Comparison of ENCODE assay signal across 19 cellular contexts in the genomic region with DNA sequence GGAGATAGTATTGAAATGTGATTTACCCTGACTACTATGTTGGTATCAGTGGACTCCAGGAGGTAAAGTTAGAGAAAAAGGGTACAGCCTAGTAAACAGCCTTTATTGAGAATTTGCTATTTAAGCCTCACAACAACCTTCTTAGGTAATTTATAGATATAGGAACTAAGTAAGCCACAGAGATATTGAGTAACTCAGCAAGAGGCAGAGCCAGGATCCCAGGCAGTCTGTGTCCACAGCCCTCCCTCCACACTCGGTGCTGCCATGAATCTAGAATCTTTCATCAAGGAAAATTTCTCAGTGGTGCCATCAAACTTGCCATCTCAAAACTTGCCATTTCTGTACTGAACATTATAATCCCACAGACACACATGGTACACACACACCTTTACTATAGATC.
DNase-seq lines count a peak whose midpoint lies in the region; ATAC-seq, FAIRE-seq and TF ChIP-seq lines count a peak whose summit lies in the region.
"Had no signal": no experiment of that assay in that cellular context is flagged by ENCODE, and none has a peak within 500 bp of the region (broad histone marks: within the 10 kb centered on the region; RNA-seq: fewer than 3 reads in every experiment).

No MANE protein-coding gene starts in this region.

- H3K9me3 Mint-ChIP-seq in activated naive CD8-positive, alpha-beta T cell (ENCODE audit: low read depth), result no peaks in the 10 kb centered on the region
- no peaks in the 10 kb centered on the region for H3K9me3 Mint-ChIP-seq in activated naive CD8-positive, alpha-beta T cell treated with anti-CD3 and anti-CD28 coated beads, Interleukin-2, amount 50 U/mL, for 24 hours
- no peaks in the 10 kb centered on the region for H3K9me3 Mint-ChIP-seq in activated CD4-positive, alpha-beta T cell treated with anti-CD3 and anti-CD28 coated beads, Interleukin-2, amount 10 ng/mL, durations not matched to agents 24 days and 14 days
- H3K9me3 Mint-ChIP-seq: GM23338; T-helper 1 cell treated with Interleukin-12 subunit alpha and Interleukin-12 subunit beta and Interleukin-4 antibody, amounts not matched to agents 30 μg/mL and 1 μg/mL, for 36 hours had no signal

- H3K4me3 ChIP-seq in NB4 (ENCODE audit: low read depth, low read length), result no peak overlapping the region
- H3K4me3 ChIP-seq: GM23338, HAP-1, SJSA1 had no signal

- FAIRE-seq in RCC 7860 (lab: Jason Lieb, UNC), result no peak

- DNase-seq in activated naive CD8-positive, alpha-beta T cell treated with anti-CD3 and anti-CD28 coated beads, Interleukin-2, amount 50 U/mL, for 24 hours, result no peak
- DNase-seq in NB4 (ENCODE audit: low read depth), result peak; percentile 7
- DNase-seq in SKM-1 treated with dmso at 0.1 percent for 144 hours (lab: John Stamatoyannopoulos, UW; ENCODE audit: unreplicated experiment), result peak; percentile 37
- no peak for DNase-seq in activated CD4-positive, alpha-beta T cell treated with anti-CD3 and anti-CD28 coated beads, Interleukin-2, amount 10 ng/mL, durations not matched to agents 24 days and 14 days
- DNase-seq in RCC 7860 (ENCODE audit: low spot score), result no peak
- DNase-seq: 8988T, DMS79, KG1, NCI-H1417, NCI-H1694 treated with DMSO at 0.1 percent for 48 hours, NCI-H446, NCI-H526 had no signal

- no peak overlapping the region for H3K4me3 Mint-ChIP-seq in activated naive CD8-positive, alpha-beta T cell
- no peak overlapping the region for H3K4me3 Mint-ChIP-seq in activated naive CD8-positive, alpha-beta T cell treated with anti-CD3 and anti-CD28 coated beads, Interleukin-2, amount 50 U/mL, for 24 hours
- H3K4me3 Mint-ChIP-seq in activated CD4-positive, alpha-beta T cell treated with anti-CD3 and anti-CD28 coated beads, Interleukin-2, amount 10 ng/mL, durations not matched to agents 24 days and 14 days, result no peak overlapping the region
- H3K4me3 Mint-ChIP-seq: GM23338; T-helper 1 cell treated with Interleukin-12 subunit alpha and Interleukin-12 subunit beta and Interleukin-4 antibody, amounts not matched to agents 30 μg/mL and 1 μg/mL, for 36 hours had no signal

- intact Hi-C loops in activated CD4-positive, alpha-beta T cell treated with anti-CD3 and anti-CD28 coated beads, Interleukin-2, amount 10 ng/mL, durations not matched to agents 24 days and 14 days (cut with micrococcal nuclease), result no loop called here

- TF ChIP-seq CTCF in NB4 (IDR thresholded peaks at IDR 0.05; ENCODE audit: low read depth, low read length), result no peak

- no peak for TF ChIP-seq POLR2A in NB4 (IDR thresholded peaks at IDR 0.05; ENCODE audit: extremely low read depth, insufficient read length)

- peaks cover 12% of the 10 kb centered on the region for H3K36me3 Mint-ChIP-seq in activated naive CD8-positive, alpha-beta T cell
- H3K36me3 Mint-ChIP-seq in activated naive CD8-positive, alpha-beta T cell treated with anti-CD3 and anti-CD28 coated beads, Interleukin-2, amount 50 U/mL, for 24 hours (ENCODE audit: low read depth), result peaks cover 18% of the 10 kb centered on the region
- peaks cover 14% of the 10 kb centered on the region for H3K36me3 Mint-ChIP-seq in activated CD4-positive, alpha-beta T cell treated with anti-CD3 and anti-CD28 coated beads, Interleukin-2, amount 10 ng/mL, durations not matched to agents 24 days and 14 days (ENCODE audit: low read depth)

- peak overlapping the region; percentile 0 for H3K27ac Mint-ChIP-seq in activated naive CD8-positive, alpha-beta T cell
- no peak overlapping the region for H3K27ac Mint-ChIP-seq in activated naive CD8-positive, alpha-beta T cell treated with anti-CD3 and anti-CD28 coated beads, Interleukin-2, amount 50 U/mL, for 24 hours
- H3K27ac Mint-ChIP-seq in activated CD4-positive, alpha-beta T cell treated with anti-CD3 and anti-CD28 coated beads, Interleukin-2, amount 10 ng/mL, durations not matched to agents 24 days and 14 days, result no peak overlapping the region
- H3K27ac Mint-ChIP-seq: GM23338; T-helper 1 cell treated with Interleukin-12 subunit alpha and Interleukin-12 subunit beta and Interleukin-4 antibody, amounts not matched to agents 30 μg/mL and 1 μg/mL, for 36 hours had no signal

- ATAC-seq in activated naive CD8-positive, alpha-beta T cell treated with anti-CD3 and anti-CD28 coated beads, Interleukin-2, amount 50 U/mL, for 24 hours, result no peak
- no peak for ATAC-seq in HG03521 (IDR thresholded peaks at IDR 0.05; ENCODE audit: unreplicated experiment)
- ATAC-seq: GM23338, Panc1 had no signal

- peaks cover under 1% of the 10 kb centered on the region for H3K4me1 Mint-ChIP-seq in activated naive CD8-positive, alpha-beta T cell (ENCODE audit: low read depth)
- H3K4me1 Mint-ChIP-seq in activated naive CD8-positive, alpha-beta T cell treated with anti-CD3 and anti-CD28 coated beads, Interleukin-2, amount 50 U/mL, for 24 hours, result peaks cover 1% of the 10 kb centered on the region
- H3K4me1 Mint-ChIP-seq in activated CD4-positive, alpha-beta T cell treated with anti-CD3 and anti-CD28 coated beads, Interleukin-2, amount 10 ng/mL, durations not matched to agents 24 days and 14 days, result peaks cover under 1% of the 10 kb centered on the region

- no peaks in the 10 kb centered on the region for H3K27me3 Mint-ChIP-seq in activated naive CD8-positive, alpha-beta T cell
- H3K27me3 Mint-ChIP-seq in activated naive CD8-positive, alpha-beta T cell treated with anti-CD3 and anti-CD28 coated beads, Interleukin-2, amount 50 U/mL, for 24 hours, result no peaks in the 10 kb centered on the region
- H3K27me3 Mint-ChIP-seq in activated CD4-positive, alpha-beta T cell treated with anti-CD3 and anti-CD28 coated beads, Interleukin-2, amount 10 ng/mL, durations not matched to agents 24 days and 14 days, result no peaks in the 10 kb centered on the region

Comparison
In these comparisons a context has a peak if more than half of its experiments do, and no peak if none do; other contexts are left out.
1. DNase-seq: peak in NB4 (single experiment) and SKM-1 treated with dmso at 0.1 percent for 144 hours (single experiment); none in activated naive CD8-positive, alpha-beta T cell treated with anti-CD3 and anti-CD28 coated beads, Interleukin-2, amount 50 U/mL, for 24 hours (single experiment), activated CD4-positive, alpha-beta T cell treated with anti-CD3 and anti-CD28 coated beads, Interleukin-2, amount 10 ng/mL, durations not matched to agents 24 days and 14 days (single experiment) and RCC 7860 (single experiment).